ENCODE assay signal across 23 cellular contexts in genomic region chr6:138865480-138866101, GRCh38.
"Had no signal": no experiment of that assay in that cellular context is flagged by ENCODE, and none has a peak within 500 bp of the region (broad histone marks: within the 10 kb centered on the region; RNA-seq: fewer than 3 reads in every experiment).

No MANE protein-coding gene starts in this region.

- H3K27ac Mint-ChIP-seq: endodermal cell; natural killer cell treated with Interleukin-12 subunit alpha and Interleukin-12 subunit beta and Interleukin-15 and Interleukin-18, amount 100 ng/mL, for 72 hours; progenitor cell of endocrine pancreas; stimulated activated effector memory CD8-positive, alpha-beta T cell treated with anti-CD3 and anti-CD28 coated beads, Interleukin-12 subunit alpha, Interleukin-12 subunit beta, amount 100 ng/mL, for 72 hours; stimulated activated naive CD8-positive, alpha-beta T cell treated with anti-CD3 and anti-CD28 coated beads, Interleukin-15, Interleukin-2, amounts not matched to agents 100 ng/mL and 50 ng/mL, for 24 hours had no signal

- H3K9me3 Mint-ChIP-seq: endodermal cell; natural killer cell treated with Interleukin-12 subunit alpha and Interleukin-12 subunit beta and Interleukin-15 and Interleukin-18, amount 100 ng/mL, for 72 hours; stimulated activated effector memory CD8-positive, alpha-beta T cell treated with anti-CD3 and anti-CD28 coated beads, Interleukin-12 subunit alpha, Interleukin-12 subunit beta, amount 100 ng/mL, for 72 hours had no signal

- H3K4me1 Mint-ChIP-seq: stimulated activated effector memory CD8-positive, alpha-beta T cell treated with anti-CD3 and anti-CD28 coated beads, Interleukin-12 subunit alpha, Interleukin-12 subunit beta, amount 100 ng/mL, for 72 hours had no signal

- H3K36me3 Mint-ChIP-seq: natural killer cell treated with Interleukin-12 subunit alpha and Interleukin-12 subunit beta and Interleukin-15 and Interleukin-18, amount 100 ng/mL, for 72 hours; stimulated activated effector memory CD8-positive, alpha-beta T cell treated with anti-CD3 and anti-CD28 coated beads, Interleukin-12 subunit alpha, Interleukin-12 subunit beta, amount 100 ng/mL, for 72 hours had no signal

- DNase-seq: colonic mucosa; dermis blood vessel endothelial cell; effector CD4-positive, alpha-beta T cell; endodermal cell; erythroblast; foreskin keratinocyte; hippocampal formation; left colon; mammary epithelial cell; mucosa of descending colon; occipital lobe; pancreas; right cardiac atrium; small intestine; stimulated activated CD4-positive, alpha-beta T cell treated with anti-CD3 and anti-CD28 coated beads, Interleukin-4, amount 100 ng/mL, for 1 hour; stimulated activated CD8-positive, alpha-beta memory T cell treated with anti-CD3 and anti-CD28 coated beads, Interleukin-4, amount 100 ng/mL, for 48 hours; tibial artery; upper lobe of left lung; uterus had no signal

- H3K4me3 Mint-ChIP-seq: endodermal cell; natural killer cell treated with Interleukin-12 subunit alpha and Interleukin-12 subunit beta and Interleukin-15 and Interleukin-18, amount 100 ng/mL, for 72 hours; stimulated activated effector memory CD8-positive, alpha-beta T cell treated with anti-CD3 and anti-CD28 coated beads, Interleukin-12 subunit alpha, Interleukin-12 subunit beta, amount 100 ng/mL, for 72 hours; stimulated activated naive CD8-positive, alpha-beta T cell treated with anti-CD3 and anti-CD28 coated beads, Interleukin-15, Interleukin-2, amounts not matched to agents 100 ng/mL and 50 ng/mL, for 24 hours had no signal

- ATAC-seq: foreskin keratinocyte; left colon; mucosa of descending colon; natural killer cell treated with Interleukin-12 subunit alpha and Interleukin-12 subunit beta and Interleukin-15 and Interleukin-18, amount 100 ng/mL, for 72 hours; pancreas; right cardiac atrium; stimulated activated effector memory CD8-positive, alpha-beta T cell treated with anti-CD3 and anti-CD28 coated beads, Interleukin-12 subunit alpha, Interleukin-12 subunit beta, amount 100 ng/mL, for 72 hours had no signal
